In the genomic region with DNA sequence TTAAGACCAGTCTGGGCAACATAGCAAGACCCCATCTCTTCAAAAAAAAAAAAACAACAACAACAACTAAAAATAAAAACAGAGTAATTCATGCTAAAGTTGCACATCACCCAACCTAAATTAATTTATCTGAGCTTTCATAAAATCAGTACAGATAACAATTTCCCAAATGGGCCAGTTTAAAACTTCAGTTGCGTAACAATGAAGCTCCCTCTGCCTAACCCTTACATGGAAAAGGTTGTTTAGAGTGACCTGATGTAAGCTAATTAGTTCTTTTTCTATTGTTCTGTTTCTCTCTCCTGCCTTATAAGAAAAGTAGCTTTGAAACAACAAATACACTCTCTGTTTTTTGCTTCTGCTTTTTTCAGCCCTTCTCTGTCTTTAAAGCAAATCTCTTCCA, we compare ENCODE assay signal across 30 cellular contexts. TPM values are rescaled to one million over a fixed set of nuclear protein-coding genes. Genes with fewer than 3 reads are reported as not detected.
"Had no signal": no experiment of that assay in that cellular context is flagged by ENCODE, and none has a peak within 500 bp of the region (broad histone marks: within the 10 kb centered on the region; RNA-seq: fewer than 3 reads in every experiment).

No MANE protein-coding gene starts in this region.

- ATAC-seq: naive thymus-derived CD8-positive, alpha-beta T cell; natural killer cell treated with Interleukin-12 subunit alpha and Interleukin-12 subunit beta and Interleukin-15 and Interleukin-18, amount 100 ng/mL, for 72 hours; psoas muscle; right cardiac atrium; sciatic nerve; stimulated activated memory B cell treated with anti-CD40 and anti-IgM and Interleukin-4, amounts not matched to agents 10 μg/mL and 1 μg/mL and 100 μg/mL, for 72 hours; stimulated activated naive CD8-positive, alpha-beta T cell treated with anti-CD3 and anti-CD28 coated beads, Interleukin-15, amount 100 ng/mL, for 72 hours; stimulated activated naive CD8-positive, alpha-beta T cell treated with anti-CD3 and anti-CD28 coated beads, Interleukin-15, Interleukin-2, amounts not matched to agents 100 U/mL and 50 U/mL, for 24 hours; upper lobe of right lung had no signal

- H3K4me3 ChIP-seq: ovary, psoas muscle, skin epidermis, smooth muscle cell, spleen, suprapubic skin, testis, tibial artery, transverse colon, upper lobe of right lung, uterus had no signal

- H3K9ac ChIP-seq: parathyroid adenoma had no signal

- H3K36me3 ChIP-seq: ovary, spleen, suprapubic skin, tibial artery, transverse colon, upper lobe of right lung, uterus had no signal

- H3K4me1 ChIP-seq: parathyroid adenoma, psoas muscle, spleen, suprapubic skin, tibial artery, transverse colon, upper lobe of right lung, uterus had no signal

- H3K27me3 ChIP-seq: ovary, spleen, suprapubic skin, testis, tibial artery, transverse colon, upper lobe of right lung, uterus had no signal

- H3K27ac ChIP-seq: ovary, parathyroid adenoma, psoas muscle, skin epidermis, spleen, suprapubic skin, testis, tibial artery, transverse colon, upper lobe of right lung, uterus had no signal

- H3K9me3 ChIP-seq: ovary, psoas muscle, spleen, suprapubic skin, testis, tibial artery, transverse colon, upper lobe of right lung, uterus had no signal

- H3K79me2 ChIP-seq: parathyroid adenoma had no signal

- H2AFZ ChIP-seq: parathyroid adenoma had no signal

- DNase-seq: naive thymus-derived CD8-positive, alpha-beta T cell; nephron progenitor cell; occipital lobe; ovary; posterior cingulate gyrus; psoas muscle; right cardiac atrium; spleen; stimulated activated CD4-positive, alpha-beta T cell treated with anti-CD3 and anti-CD28 coated beads, Interleukin-12 subunit alpha, Interleukin-12 subunit beta, amount 100 ng/mL, for 4 hours; stimulated activated CD4-positive, alpha-beta T cell treated with anti-CD3 and anti-CD28 coated beads, Interleukin-1b, Interleukin-23, amount 100 ng/mL, for 48 hours; stimulated activated CD4-positive, alpha-beta T cell treated with anti-CD3 and anti-CD28 coated beads, Interleukin-4, amount 100 ng/mL, for 1 hour; stimulated activated CD4-positive, alpha-beta T cell treated with anti-CD3 and anti-CD28 coated beads, Interleukin-4, amount 100 ng/mL, for 4 hours; stimulated activated CD8-positive, alpha-beta memory T cell treated with anti-CD3 and anti-CD28 coated beads, Interleukin-4, amount 100 ng/mL, for 48 hours; stimulated activated naive CD4-positive, alpha-beta T cell; stimulated activated naive CD8-positive, alpha-beta T cell treated with anti-CD3 and anti-CD28 coated beads, Interleukin-15, amount 100 ng/mL, for 72 hours; stimulated activated naive CD8-positive, alpha-beta T cell treated with anti-CD3 and anti-CD28 coated beads, Interleukin-15, Interleukin-2, amounts not matched to agents 100 U/mL and 50 U/mL, for 24 hours; substantia nigra; testis; tibial artery; transverse colon; upper lobe of right lung; uterus had no signal

- H3K4me2 ChIP-seq: smooth muscle cell had no signal

RNA-seq across cellular contexts. Expression of gene SLC28A3, which starts 46.2 kb away (rescaled TPM):
- total RNA-seq: naive thymus-derived CD8-positive, alpha-beta T cell; neural crest cell; occipital lobe; psoas muscle had no signal
- polyA plus RNA-seq: naive thymus-derived CD8-positive, alpha-beta T cell; psoas muscle; right cardiac atrium had no signal
